Comparison of ENCODE assay signal across 8 cellular contexts in genomic region chr17:29760771-29761682, GRCh38.
A peak's percentile ranks its signal among the peaks of the same experiment; 100 is the strongest.
DNase-seq lines count a peak whose midpoint lies in the region; ATAC-seq, FAIRE-seq and TF ChIP-seq lines count a peak whose summit lies in the region.

No MANE protein-coding gene starts in this region.

- H3K27me3 Mint-ChIP-seq in progenitor cell of endocrine pancreas = peaks cover 22% of the 10 kb centered on the region

- H3K27ac Mint-ChIP-seq in progenitor cell of endocrine pancreas = peak overlapping the region; percentile 88

- H3K27ac ChIP-seq in KOPT-K1 (ENCODE audit: low read depth, low read length, poor library complexity, severe bottlenecking) = peak overlapping the region; percentile 92
- H3K27ac ChIP-seq in left ventricle myocardium inferior (replicated peaks) = peak overlapping the region; percentile 94
- H3K27ac ChIP-seq in upper lobe of left lung = peak overlapping the region; percentile 86 to 93 (median 87)

- ATAC-seq in GM21619 (IDR thresholded peaks at IDR 0.05; ENCODE audit: unreplicated experiment) (peak; percentile 68), upper lobe of left lung (ENCODE audit: low FRiP score in 2 of 2) (peak; percentile 96 to 99)

- no peak for FAIRE-seq in D721Med (lab: Jason Lieb, UNC)

- no peak for TF ChIP-seq CTCF in D721Med (IDR thresholded peaks at IDR 0.05; ENCODE audit: insufficient read depth, missing control alignments)
- TF ChIP-seq CTCF in left ventricle myocardium inferior (IDR thresholded peaks at IDR 0.05; ENCODE audit: borderline replicate concordance) = no peak
- no peak for TF ChIP-seq CTCF in progenitor cell of endocrine pancreas (IDR thresholded peaks at IDR 0.05; ENCODE audit: unreplicated experiment)
- TF ChIP-seq CTCF in upper lobe of left lung (IDR thresholded peaks at IDR 0.05) = peak in 2 of 6 experiments; percentile 4 to 24

- H3K4me3 ChIP-seq in left ventricle myocardium inferior = peak overlapping the region; percentile 78
- H3K4me3 ChIP-seq in upper lobe of left lung = peak overlapping the region; percentile 61 to 92 (median 88)

- H3K27me3 ChIP-seq in left ventricle myocardium inferior (ENCODE audit: low read depth) (no peaks in the 10 kb centered on the region), upper lobe of left lung (no peaks in the 10 kb centered on the region)

- TF ChIP-seq EP300 in upper lobe of left lung (IDR thresholded peaks at IDR 0.05) = no peak

- H3K4me1 ChIP-seq in left ventricle myocardium inferior (peaks cover 33% of the 10 kb centered on the region), upper lobe of left lung (peaks cover 0 to 27% (median 13%) of the 10 kb centered on the region in 4 donors)

- peak overlapping the region; percentile 76 for H3K4me3 Mint-ChIP-seq in progenitor cell of endocrine pancreas (ENCODE audit: low read depth)

- no peaks in the 10 kb centered on the region for H3K9me3 ChIP-seq in KOPT-K1 (ENCODE audit: insufficient read depth, low read length, poor library complexity, severe bottlenecking)
- no peaks in the 10 kb centered on the region for H3K9me3 ChIP-seq in left ventricle myocardium inferior (replicated peaks)
- no peaks in the 10 kb centered on the region for H3K9me3 ChIP-seq in upper lobe of left lung

- 2% methylated on average over 57 to 60 of the region's 85 CpGs for WGBS in upper lobe of left lung, 2 donors

- TF ChIP-seq POLR2A in upper lobe of left lung (IDR thresholded peaks at IDR 0.05) = peak; percentile 26 to 90 (median 52)

- H3K36me3 ChIP-seq in KOPT-K1 (ENCODE audit: insufficient read depth, low read length) (peaks cover 10% of the 10 kb centered on the region), left ventricle myocardium inferior (no peaks in the 10 kb centered on the region), upper lobe of left lung (peaks cover 0 to 8% (median 3%) of the 10 kb centered on the region in 4 donors)

- peaks cover 12% of the 10 kb centered on the region for H3K4me1 Mint-ChIP-seq in progenitor cell of endocrine pancreas (ENCODE audit: low read depth)

- no peaks in the 10 kb centered on the region for H3K9me3 Mint-ChIP-seq in progenitor cell of endocrine pancreas (ENCODE audit: low read depth)

- intact Hi-C loops in left ventricle myocardium inferior (cut with micrococcal nuclease) = no loop called here

- DNase-seq in D721Med (ENCODE audit: insufficient read length, low spot score) (peak; percentile 28), T follicular helper cell (ENCODE audit: low read depth) (peak; percentile 84), amniotic epithelial cell (ENCODE audit: low read depth) (peak; percentile 81), left ventricle myocardium inferior (peak; percentile 94), progenitor cell of endocrine pancreas (ENCODE audit: low spot score, unreplicated experiment) (peak; percentile 42), upper lobe of left lung (peak; percentile 94 to 99)

- H3K36me3 Mint-ChIP-seq in progenitor cell of endocrine pancreas (ENCODE audit: insufficient read depth) = no peaks in the 10 kb centered on the region

Comparison
In these comparisons a context has a peak if more than half of its experiments do, and no peak if none do; other contexts are left out.
1. Peak in every context shown above with its lines: DNase-seq, ATAC-seq, H3K4me3 ChIP-seq and H3K27ac ChIP-seq.
2. DNase-seq: peak in every context shown above with its lines; median percentile 96 in upper lobe of left lung; 94 in left ventricle myocardium inferior; 84 in T follicular helper cell; 81 in amniotic epithelial cell; 42 in progenitor cell of endocrine pancreas; 28 in D721Med.